22 cellular contexts compared by ENCODE assay signal in the genomic region with DNA sequence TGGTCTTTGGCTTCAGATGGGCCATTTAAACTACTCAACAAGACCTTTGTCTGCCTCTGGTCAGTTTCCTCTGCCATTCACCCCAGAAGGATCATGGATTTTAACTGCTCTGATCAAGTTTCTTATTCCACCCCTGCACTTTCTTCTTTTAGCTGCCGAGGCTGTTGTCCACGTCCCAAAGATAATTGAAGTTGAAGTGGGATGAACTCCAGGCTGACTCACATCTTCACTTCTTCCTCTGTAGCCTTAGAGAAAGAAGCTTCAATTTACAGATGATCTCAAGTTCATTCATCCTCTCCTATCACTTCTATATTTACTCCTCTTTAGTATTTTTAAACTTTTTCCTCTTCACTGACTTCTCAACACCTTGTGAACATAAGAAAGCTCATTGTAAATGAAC.
"Had no signal": no experiment of that assay in that cellular context is flagged by ENCODE, and none has a peak within 500 bp of the region (broad histone marks: within the 10 kb centered on the region; RNA-seq: fewer than 3 reads in every experiment).

No MANE protein-coding gene starts in this region.

- H3K4me3 ChIP-seq: hepatocyte, right atrium auricular region, suprapubic skin had no signal

- H3K27me3 ChIP-seq: brain microvascular endothelial cell, hepatocyte, right atrium auricular region, suprapubic skin had no signal

- H3K27ac ChIP-seq: brain microvascular endothelial cell, hepatocyte, right atrium auricular region, suprapubic skin had no signal

- H3K27me3 Mint-ChIP-seq: progenitor cell of endocrine pancreas had no signal

- H3K79me2 ChIP-seq: hepatocyte had no signal

- H3K4me1 ChIP-seq: right atrium auricular region, suprapubic skin had no signal

- H3K27ac Mint-ChIP-seq: activated CD4-positive, alpha-beta memory T cell treated with anti-CD3 and anti-CD28 coated beads, Interleukin-2, amount 10 ng/mL, durations not matched to agents 7 days and 5 days; activated naive CD4-positive, alpha-beta T cell treated with anti-CD3 and anti-CD28 coated beads, Interleukin-2, amount 50 U/mL, for 72 hours; nephron progenitor cell; progenitor cell of endocrine pancreas had no signal

- H3K36me3 ChIP-seq: brain microvascular endothelial cell, right atrium auricular region, suprapubic skin had no signal

- H3K4me2 ChIP-seq: hepatocyte had no signal

- H3K4me3 Mint-ChIP-seq: activated CD4-positive, alpha-beta memory T cell treated with anti-CD3 and anti-CD28 coated beads, Interleukin-2, amount 10 ng/mL, durations not matched to agents 7 days and 5 days; activated T-cell treated with anti-CD3 and anti-CD28 coated beads, Interleukin-2, amount 50 U/mL, for 4 hours; nephron progenitor cell had no signal

- ATAC-seq: activated naive CD4-positive, alpha-beta T cell treated with anti-CD3 and anti-CD28 coated beads, Interleukin-2, amount 50 U/mL, for 72 hours; activated T-cell treated with anti-CD3 and anti-CD28 coated beads, Interleukin-2, amount 50 U/mL, for 4 hours; left ventricle myocardium superior; stimulated activated naive CD8-positive, alpha-beta T cell treated with anti-CD3 and anti-CD28 coated beads, Interleukin-15, Interleukin-2, amounts not matched to agents 100 U/mL and 50 U/mL, for 24 hours had no signal

- H3K4me1 Mint-ChIP-seq: activated CD4-positive, alpha-beta memory T cell treated with anti-CD3 and anti-CD28 coated beads, Interleukin-2, amount 10 ng/mL, durations not matched to agents 7 days and 5 days; nephron progenitor cell had no signal

- H3K36me3 Mint-ChIP-seq: activated naive CD4-positive, alpha-beta T cell treated with anti-CD3 and anti-CD28 coated beads, Interleukin-2, amount 50 U/mL, for 72 hours had no signal

- DNase-seq: activated CD4-positive, alpha-beta memory T cell treated with anti-CD3 and anti-CD28 coated beads, Interleukin-2, amount 10 ng/mL, durations not matched to agents 7 days and 5 days; activated CD4-positive, alpha-beta T cell treated with anti-CD3 and anti-CD28 coated beads for 4 hours; activated effector memory CD4-positive, alpha-beta T cell treated with anti-CD3 and anti-CD28 coated beads, Interleukin-2, amount 50 U/mL, for 16 hours; activated T-cell treated with anti-CD3 and anti-CD28 coated beads, Interleukin-2, amount 50 U/mL, for 4 hours; amniotic stem cell; brain microvascular endothelial cell; effector memory CD4-positive, alpha-beta T cell; kidney; left ventricle myocardium superior; nephron progenitor cell; occipital lobe; small intestine; stimulated activated CD4-positive, alpha-beta T cell treated with anti-CD3 and anti-CD28 coated beads, Interleukin-4, amount 100 ng/mL, for 4 hours; stimulated activated CD8-positive, alpha-beta memory T cell treated with anti-CD3 and anti-CD28 coated beads, Interleukin-4, amount 100 ng/mL, for 48 hours; stimulated activated naive CD8-positive, alpha-beta T cell treated with anti-CD3 and anti-CD28 coated beads, Interleukin-15, Interleukin-2, amounts not matched to agents 100 U/mL and 50 U/mL, for 24 hours; T-helper 1 cell; trophoblast cell had no signal
